Comparison of ENCODE assay signal across 33 cellular contexts in the genomic region with DNA sequence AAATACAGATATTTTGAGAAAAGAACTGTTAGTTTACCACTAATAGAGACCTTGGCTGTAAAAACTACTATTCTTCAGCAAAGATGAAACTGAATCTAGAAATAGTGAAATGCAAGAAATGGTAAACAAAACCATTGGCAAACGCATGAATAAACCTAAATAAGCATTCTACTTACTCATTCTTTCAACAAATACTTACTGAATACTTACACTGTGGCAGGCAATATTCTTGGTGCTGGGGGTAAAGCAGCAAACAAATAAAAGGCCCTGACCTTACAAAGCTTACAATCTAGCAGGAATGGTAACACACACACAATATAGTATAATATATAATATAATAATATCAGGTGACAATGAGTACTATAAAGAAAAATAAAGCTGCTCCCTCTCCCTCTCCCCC.
"Had no signal": no experiment of that assay in that cellular context is flagged by ENCODE, and none has a peak within 500 bp of the region (broad histone marks: within the 10 kb centered on the region; RNA-seq: fewer than 3 reads in every experiment).

No MANE protein-coding gene starts in this region.

- H3K4me2 ChIP-seq: neural progenitor cell, smooth muscle cell had no signal

- H2AFZ ChIP-seq: neural progenitor cell, parathyroid adenoma had no signal

- H3K36me3 ChIP-seq: ascending aorta, brain microvascular endothelial cell, left lung, lower lobe of right lung, neural progenitor cell, right atrium auricular region, thyroid gland, upper lobe of right lung had no signal

- H3K4me1 ChIP-seq: ascending aorta, foreskin keratinocyte, left lung, lower lobe of right lung, neural progenitor cell, parathyroid adenoma, psoas muscle, stomach, upper lobe of right lung had no signal

- H3K27ac Mint-ChIP-seq: activated B cell treated with CpG ODN at 0.5 μM for 24 hours; activated CD8-positive, alpha-beta memory T cell treated with anti-CD3 and anti-CD28 coated beads, Interleukin-2, amount 10 ng/mL, durations not matched to agents 7 days and 5 days; activated CD8-positive, alpha-beta T cell treated with anti-CD3 and anti-CD28 coated beads, Interleukin-2, amount 10 ng/mL, durations not matched to agents 7 days and 5 days; activated naive CD8-positive, alpha-beta T cell; activated T-cell treated with anti-CD3 and anti-CD28 coated beads, Interleukin-2, amount 50 U/mL, for 72 hours; neural progenitor cell; stimulated activated naive B cell treated with anti-CD40 and anti-IgM and Interleukin-4, amounts not matched to agents 10 μg/mL and 1 μg/mL and 100 μg/mL, for 72 hours; T-helper 2 cell treated with Interferon-gamma antibody and Interleukin-4, amounts not matched to agents 5 μg/mL and 100 μg/mL, for 36 hours had no signal

- ATAC-seq: activated CD8-positive, alpha-beta memory T cell treated with anti-CD3 and anti-CD28 coated beads, Interleukin-2, amount 10 ng/mL, durations not matched to agents 7 days and 5 days; activated CD8-positive, alpha-beta T cell treated with anti-CD3 and anti-CD28 coated beads, Interleukin-2, amount 10 ng/mL, durations not matched to agents 7 days and 5 days; activated T-cell treated with anti-CD3 and anti-CD28 coated beads, Interleukin-2, amount 50 U/mL, for 72 hours; effector memory CD8-positive, alpha-beta T cell; foreskin keratinocyte; left lung; lower lobe of right lung; natural killer cell; psoas muscle; stimulated activated naive B cell treated with anti-CD40 and anti-IgM and Interleukin-4, amounts not matched to agents 10 μg/mL and 1 μg/mL and 100 μg/mL, for 72 hours; upper lobe of right lung had no signal

- H3K27me3 ChIP-seq: ascending aorta, brain microvascular endothelial cell, foreskin keratinocyte, left lung, neural progenitor cell, right atrium auricular region, stomach, thyroid gland, upper lobe of right lung had no signal

- H3K27me3 Mint-ChIP-seq: activated B cell treated with CpG ODN at 0.5 μM for 24 hours; activated CD8-positive, alpha-beta memory T cell treated with anti-CD3 and anti-CD28 coated beads, Interleukin-2, amount 10 ng/mL, durations not matched to agents 7 days and 5 days; activated naive CD8-positive, alpha-beta T cell; effector memory CD8-positive, alpha-beta T cell; stimulated activated naive B cell treated with anti-CD40 and anti-IgM and Interleukin-4, amounts not matched to agents 10 μg/mL and 1 μg/mL and 100 μg/mL, for 72 hours had no signal

- FAIRE-seq: islet of Langerhans had no signal

- H3K27ac ChIP-seq: ascending aorta, brain microvascular endothelial cell, foreskin keratinocyte, left lung, lower lobe of right lung, neural progenitor cell, parathyroid adenoma, psoas muscle, right atrium auricular region, stomach, upper lobe of right lung had no signal

- H3K9me3 ChIP-seq: ascending aorta, left lung, lower lobe of right lung, psoas muscle, right atrium auricular region, stomach, thyroid gland, upper lobe of right lung had no signal

- H3K9ac ChIP-seq: neural progenitor cell, parathyroid adenoma had no signal

- DNase-seq: activated B cell treated with CpG ODN at 0.5 μM for 24 hours; activated CD4-positive, alpha-beta T cell treated with anti-CD3 and anti-CD28 coated beads, Interleukin-2, amount 50 U/mL, for 1 hour; activated CD8-positive, alpha-beta memory T cell treated with anti-CD3 and anti-CD28 coated beads, Interleukin-2, amount 10 ng/mL, durations not matched to agents 7 days and 5 days; activated CD8-positive, alpha-beta T cell treated with anti-CD3 and anti-CD28 coated beads, Interleukin-2, amount 10 ng/mL, durations not matched to agents 7 days and 5 days; activated naive CD4-positive, alpha-beta T cell treated with Interleukin-2 at 50 U/mL for 16 hours; activated T-cell treated with anti-CD3 and anti-CD28 coated beads, Interleukin-2, amount 50 U/mL, for 72 hours; brain microvascular endothelial cell; cortex of kidney; effector memory CD8-positive, alpha-beta T cell; erythroblast; foreskin keratinocyte; left lung; lower lobe of right lung; mesendoderm; natural killer cell; occipital lobe; psoas muscle; stimulated activated CD4-positive, alpha-beta T cell treated with anti-CD3 and anti-CD28 coated beads, Interleukin-1b, Interleukin-23, amount 100 ng/mL, for 48 hours; stimulated activated CD4-positive, alpha-beta T cell treated with anti-CD3 and anti-CD28 coated beads, Interleukin-4, amount 100 ng/mL, for 4 hours; stimulated activated CD8-positive, alpha-beta memory T cell treated with anti-CD3 and anti-CD28 coated beads, Interleukin-4, amount 100 ng/mL, for 48 hours; stimulated activated naive B cell treated with anti-CD40 and anti-IgM and Interleukin-4, amounts not matched to agents 10 μg/mL and 1 μg/mL and 100 μg/mL, for 72 hours; stomach; T-helper 1 cell; upper lobe of right lung had no signal

- H3K4me1 Mint-ChIP-seq: activated B cell treated with CpG ODN at 0.5 μM for 24 hours; activated CD8-positive, alpha-beta memory T cell treated with anti-CD3 and anti-CD28 coated beads, Interleukin-2, amount 10 ng/mL, durations not matched to agents 7 days and 5 days; neural progenitor cell had no signal

- H3K79me2 ChIP-seq: parathyroid adenoma had no signal

- H3K4me3 ChIP-seq: ascending aorta, left lung, lower lobe of right lung, neural progenitor cell, psoas muscle, right atrium auricular region, smooth muscle cell, stomach, thyroid gland, upper lobe of right lung had no signal

- H3K36me3 Mint-ChIP-seq: natural killer cell had no signal

- H3K9me3 Mint-ChIP-seq: activated B cell treated with CpG ODN at 0.5 μM for 24 hours; activated T-cell treated with anti-CD3 and anti-CD28 coated beads, Interleukin-2, amount 50 U/mL, for 72 hours; effector memory CD8-positive, alpha-beta T cell; natural killer cell; T-helper 2 cell treated with Interferon-gamma antibody and Interleukin-4, amounts not matched to agents 5 μg/mL and 100 μg/mL, for 36 hours had no signal

- H3K4me3 Mint-ChIP-seq: activated B cell treated with CpG ODN at 0.5 μM for 24 hours; activated CD8-positive, alpha-beta memory T cell treated with anti-CD3 and anti-CD28 coated beads, Interleukin-2, amount 10 ng/mL, durations not matched to agents 7 days and 5 days; activated CD8-positive, alpha-beta T cell treated with anti-CD3 and anti-CD28 coated beads, Interleukin-2, amount 10 ng/mL, durations not matched to agents 7 days and 5 days; activated naive CD8-positive, alpha-beta T cell; activated T-cell treated with anti-CD3 and anti-CD28 coated beads, Interleukin-2, amount 50 U/mL, for 72 hours; effector memory CD8-positive, alpha-beta T cell; natural killer cell; neural progenitor cell; stimulated activated naive B cell treated with anti-CD40 and anti-IgM and Interleukin-4, amounts not matched to agents 10 μg/mL and 1 μg/mL and 100 μg/mL, for 72 hours; T-helper 2 cell treated with Interferon-gamma antibody and Interleukin-4, amounts not matched to agents 5 μg/mL and 100 μg/mL, for 36 hours had no signal
